Comparison of ENCODE assay signal across 1 cellular context in genomic region chr1:206029484-206029883, GRCh38.
TF ChIP-seq lines count a peak whose summit lies in the region.

No MANE protein-coding gene starts in this region.

TF ChIP-seq in IMR-90, 13 proteins besides CTCF, POLR2A, EP300 and RAD21:
- TF ChIP-seq NFE2L2 (IDR thresholded peaks at IDR 0.05; ENCODE audit: low read depth, low read length): no peak
- peak; percentile 47; the same call in 1 of the 2 replicates for TF ChIP-seq CEBPB (IDR thresholded peaks at IDR 0.05; ENCODE audit: low read depth, low read length)
